9 cellular contexts compared by ENCODE assay signal in the genomic region with DNA sequence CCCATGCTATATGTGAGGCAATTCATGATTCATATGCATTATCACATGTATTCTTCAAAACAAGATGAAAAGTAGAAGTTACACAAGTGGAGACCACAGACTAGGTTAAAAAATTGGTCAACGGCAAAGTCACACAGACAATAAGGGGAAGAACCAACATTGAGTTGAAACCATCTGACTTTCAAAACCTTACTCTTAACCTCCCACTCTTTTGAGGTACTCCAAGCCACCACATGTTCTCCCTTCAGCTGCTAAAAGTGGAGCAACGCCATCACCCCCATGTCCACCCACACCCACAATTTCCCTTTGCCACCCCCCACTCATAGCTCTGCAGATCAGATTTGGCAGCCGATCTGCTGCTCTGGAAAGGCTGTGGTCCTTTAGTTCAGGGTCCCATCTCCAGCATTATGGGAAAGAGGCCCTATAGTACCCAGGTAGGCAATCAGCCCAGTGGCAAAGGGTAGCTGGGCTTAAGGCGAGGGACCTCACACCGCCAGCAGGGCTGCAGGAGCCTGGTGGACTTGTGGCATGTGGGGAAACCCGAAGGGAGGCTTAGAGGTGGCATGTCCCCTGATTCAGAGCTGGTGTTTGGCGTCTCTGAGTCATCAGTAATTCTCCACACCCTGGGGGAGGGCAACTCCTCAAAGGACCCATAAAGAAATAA. TPM values are rescaled to one million over a fixed set of nuclear protein-coding genes. Genes with fewer than 3 reads are reported as not detected.
DNase-seq lines count a peak whose midpoint lies in the region; ATAC-seq and TF ChIP-seq lines count a peak whose summit lies in the region.
"Had no signal": no experiment of that assay in that cellular context is flagged by ENCODE, and none has a peak within 500 bp of the region (broad histone marks: within the 10 kb centered on the region; RNA-seq: fewer than 3 reads in every experiment).

No MANE protein-coding gene starts in this region.

- H3K36me3 ChIP-seq in left lung (no peaks in the 10 kb centered on the region), psoas muscle (ENCODE audit: insufficient read depth in 1 of 2, low read depth in 1 of 2) (no peaks in the 10 kb centered on the region)

- intact Hi-C loops in left lung (cut with DNase I): loop anchor here in 1 of 2 donors (10.0 kb wide), 1 partner anchor 428 kb away; no protein-coding TSS in a partner anchor
- intact Hi-C loops in psoas muscle (cut with DNase I): loop anchor here (5.0 to 10.0 kb wide), 3 partner anchors 78 to 428 kb away; no protein-coding TSS in a partner anchor

- H3K4me1 ChIP-seq in left lung: no peaks in the 10 kb centered on the region
- H3K4me1 ChIP-seq in psoas muscle: no peaks in the 10 kb centered on the region

- no peak overlapping the region for H3K4me3 ChIP-seq in NB4 (ENCODE audit: low read depth, low read length)
- no peak overlapping the region for H3K4me3 ChIP-seq in left lung
- H3K4me3 ChIP-seq in psoas muscle: no peak overlapping the region

- no peaks in the 10 kb centered on the region for H3K9me3 ChIP-seq in left lung
- no peaks in the 10 kb centered on the region for H3K9me3 ChIP-seq in psoas muscle

- no peak for TF ChIP-seq CTCF in NB4 (IDR thresholded peaks at IDR 0.05; ENCODE audit: low read depth, low read length)
- TF ChIP-seq CTCF in left lung (IDR thresholded peaks at IDR 0.05): no peak
- no peak for TF ChIP-seq CTCF in psoas muscle (IDR thresholded peaks at IDR 0.05)

- H3K27me3 ChIP-seq in left lung: no peaks in the 10 kb centered on the region
- H3K27me3 ChIP-seq in psoas muscle (ENCODE audit: insufficient read depth in 3 of 3, low read length in 2 of 3): peaks cover 0 to 12% (median 0%) of the 10 kb centered on the region in 3 donors

- TF ChIP-seq POLR2A in NB4 (IDR thresholded peaks at IDR 0.05; ENCODE audit: extremely low read depth, insufficient read length): no peak

- peak; percentile 72 to 74 for ATAC-seq in activated CD4-positive, CD25-positive, alpha-beta regulatory T cell treated with anti-CD3 and anti-CD28 coated beads, Interleukin-2, amount 50 U/mL, for 24 hours
- ATAC-seq in HG02623 (IDR thresholded peaks at IDR 0.05; ENCODE audit: unreplicated experiment) (peak; percentile 91), left lung (peak; percentile 59), psoas muscle (no peak)

- H3K27ac ChIP-seq in left lung (peak overlapping the region in 1 of 2 donors; percentile 86), psoas muscle (no peak overlapping the region)
- H3K27ac ChIP-seq: 22Rv1 had no signal

- 53 to 77% (median 76%) methylated on average over 7 of the region's 7 CpGs for WGBS in psoas muscle, 3 donors

- no peak for DNase-seq in activated CD4-positive, CD25-positive, alpha-beta regulatory T cell treated with anti-CD3 and anti-CD28 coated beads, Interleukin-2, amount 50 U/mL, for 72 hours
- DNase-seq in NB4 (ENCODE audit: low read depth): peak; percentile 95
- peak in 1 of 2 donors; percentile 45 for DNase-seq in left lung
- no peak for DNase-seq in stimulated activated naive CD4-positive, alpha-beta T cell (lab: John Stamatoyannopoulos, UW)
- no peak for DNase-seq in foreskin melanocyte
- DNase-seq in psoas muscle: no peak

RNA-seq across cellular contexts. Expression of a gene that starts 33.5 kb away (rescaled TPM):
- 100 to 1,000 TPM; 142 to 255 TPM for total RNA-seq in left lung
- 10 to 100 TPM in 2 of 4 donors, 1 to 10 TPM in 2; 6.0 to 11.3 (median 8.3) TPM for total RNA-seq in psoas muscle
- 1 to 10 TPM in 2 of 3 donors, under 1 TPM in 1; 0.63 to 1.4 (median 1.2) TPM for polyA plus RNA-seq in psoas muscle

Comparison
In these comparisons a context has a peak if more than half of its experiments do, and no peak if none do; other contexts are left out.
1. ATAC-seq: peak in activated CD4-positive, CD25-positive, alpha-beta regulatory T cell treated with anti-CD3 and anti-CD28 coated beads, Interleukin-2, amount 50 U/mL, for 24 hours (2 of 2), HG02623 (single experiment) and left lung (single experiment); none in psoas muscle (0 of 4).
2. RNA of a gene that starts 33.5 kb away (total RNA-seq): 142 to 255 TPM in left lung; 6.0 to 11.3 TPM in psoas muscle; every median in the first group is over 10 times any median in the second.